Comparison of ENCODE assay signal across 8 cellular contexts in genomic region chr10:67666416-67667043, GRCh38. TPM values are rescaled to one million over a fixed set of nuclear protein-coding genes. Genes with fewer than 3 reads are reported as not detected.
DNase-seq lines count a peak whose midpoint lies in the region; ATAC-seq and TF ChIP-seq lines count a peak whose summit lies in the region.

No MANE protein-coding gene starts in this region.

- H3K4me1 ChIP-seq in smooth muscle cell (ENCODE audit: low read depth): peaks cover 6% of the 10 kb centered on the region

- no peak overlapping the region for H3K27ac ChIP-seq in smooth muscle cell (ENCODE audit: low read depth)

- H4K20me1 ChIP-seq in smooth muscle cell (ENCODE audit: low read depth): no peaks in the 10 kb centered on the region

- H3K36me3 ChIP-seq in BJ (ENCODE audit: control insufficient read depth, insufficient read depth, low read length): no peaks in the 10 kb centered on the region
- H3K36me3 ChIP-seq in H7 (replicated peaks; ENCODE audit: control insufficient read depth, insufficient read depth, low read length): no peaks in the 10 kb centered on the region
- no peaks in the 10 kb centered on the region for H3K36me3 ChIP-seq in smooth muscle cell (ENCODE audit: low read depth)

- 91% methylated on average over 1 of the region's 1 CpG for WGBS in smooth muscle cell (ENCODE audit: low lambda C conversion rate)

- ATAC-seq in SK-N-SH treated with all-trans-retinoic acid at 6 μM for 48 hours (peak; percentile 50; the same call in 1 of the 3 replicates), GM19328 (IDR thresholded peaks at IDR 0.05; ENCODE audit: unreplicated experiment) (no peak), GM21390 (IDR thresholded peaks at IDR 0.05; ENCODE audit: unreplicated experiment) (no peak)

- CTCF ChIA-PET in BJ (lab: Yijun Ruan, JAX): interaction anchor here (1.3 to 2.5 kb wide), 3 partner anchors 31 to 113 kb away, joined by 3 to 12 read pairs (median 4); no protein-coding TSS in a partner anchor

- no peaks in the 10 kb centered on the region for H3K9me3 ChIP-seq in smooth muscle cell (replicated peaks; ENCODE audit: low read depth)

- no peaks in the 10 kb centered on the region for H3K79me2 ChIP-seq in smooth muscle cell (ENCODE audit: low read depth)

- peak overlapping the region; percentile 26 for H2AFZ ChIP-seq in smooth muscle cell (ENCODE audit: low read depth)

- no peak overlapping the region for H3K4me2 ChIP-seq in smooth muscle cell

- POLR2A ChIA-PET in BJ (lab: Charles Lee): no interaction called here

- DNase-seq in BJ (ENCODE audit: low read depth) (no peak), H7 (peak; percentile 5), globus pallidus (ENCODE audit: low spot score) (peak; percentile 83), smooth muscle cell (lab: John Stamatoyannopoulos, UW; ENCODE audit: unreplicated experiment) (no peak), ecto neural progenitor cell (ENCODE audit: low spot score) (no peak)

- H3F3A ChIP-seq in smooth muscle cell (ENCODE audit: low read depth): no peaks in the 10 kb centered on the region

- H3K4me3 ChIP-seq in BJ (ENCODE audit: low read depth, low read length) (no peak overlapping the region), H7 (ENCODE audit: insufficient read depth, low read depth, low read length) (no peak overlapping the region), smooth muscle cell (no peak overlapping the region)

- TF ChIP-seq CTCF in BJ (IDR thresholded peaks at IDR 0.05; ENCODE audit: insufficient read depth, low read depth, low read length) (peak; percentile 44), smooth muscle cell (IDR thresholded peaks at IDR 0.05; ENCODE audit: borderline replicate concordance, insufficient read depth, poor library complexity, severe bottlenecking) (peak; percentile 49)

- no peak overlapping the region for H3K9ac ChIP-seq in smooth muscle cell (ENCODE audit: low read depth)

- no peaks in the 10 kb centered on the region for H3K27me3 ChIP-seq in BJ (ENCODE audit: control insufficient read depth, insufficient read depth, low read length)
- H3K27me3 ChIP-seq in H7 (ENCODE audit: control insufficient read depth, insufficient read depth, low read length): no peaks in the 10 kb centered on the region
- no peaks in the 10 kb centered on the region for H3K27me3 ChIP-seq in smooth muscle cell (ENCODE audit: low read depth)

TF ChIP-seq in SK-N-SH treated with all-trans-retinoic acid at 6 μM for 48 hours, 23 proteins besides CTCF, POLR2A, EP300 and RAD21:
- TF ChIP-seq ISL1 (CRISPR knock-in tag; IDR thresholded peaks at IDR 0.05) (no peak), GLIS3 (CRISPR knock-in tag; IDR thresholded peaks at IDR 0.05) (no peak), PPARA (CRISPR knock-in tag; IDR thresholded peaks at IDR 0.05; ENCODE audit: borderline replicate concordance) (no peak), ZNF565 (CRISPR knock-in tag; conservative IDR thresholded peaks at IDR 0.05; ENCODE audit: low read depth) (no peak), ZNF70 (CRISPR knock-in tag; IDR thresholded peaks at IDR 0.05) (no peak), OSR1 (CRISPR knock-in tag; IDR thresholded peaks at IDR 0.05) (no peak), CREB5 (CRISPR knock-in tag; IDR thresholded peaks at IDR 0.05; ENCODE audit: low read depth) (no peak)

RNA-seq across cellular contexts. Expression of gene CTNNA3, which starts 29.5 kb away (rescaled TPM):
- polyA plus RNA-seq in BJ (2011; rRNA removed) (not detected in 2 replicates), smooth muscle cell (1.3 TPM in 1 of 2 replicates, not detected in the other)
- not detected in 2 replicates for polyA minus RNA-seq in BJ (2011; rRNA and poly(A)+ RNA removed)
- 2.3 and 10.6 TPM in 2 replicates for total RNA-seq in H7 (2014; rRNA removed; shearing (Covaris generic))
- 1.2 and 1.3 TPM in 2 replicates for total RNA-seq in smooth muscle cell

Comparison
In these comparisons a context has a peak if more than half of its experiments do, and no peak if none do; other contexts are left out.
1. DNase-seq: peak in H7 (single experiment) and globus pallidus (single experiment); none in BJ (single experiment), smooth muscle cell (single experiment) and ecto neural progenitor cell (single experiment).